In the genomic region with DNA sequence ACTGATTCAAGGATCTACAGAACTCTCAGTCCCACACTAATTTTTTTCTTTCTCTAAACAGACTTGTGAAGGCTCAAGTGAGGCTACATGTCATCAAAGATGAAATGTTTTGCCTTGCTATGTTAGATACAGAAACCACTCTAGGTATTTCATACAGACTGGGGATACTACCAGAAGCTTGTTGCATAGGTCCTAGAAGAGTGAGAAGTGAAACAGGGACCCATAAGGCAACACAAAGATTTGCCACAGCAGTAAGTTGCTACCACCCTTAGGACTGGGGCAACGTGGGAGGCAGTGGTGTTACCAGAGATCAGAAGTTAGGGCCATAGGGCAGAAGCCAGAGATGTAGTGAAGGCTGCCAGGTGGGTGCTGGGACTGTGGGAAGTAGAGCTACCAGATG, we compare ENCODE assay signal across 24 cellular contexts. TPM values are rescaled to one million over a fixed set of nuclear protein-coding genes. Genes with fewer than 3 reads are reported as not detected.
DNase-seq lines count a peak whose midpoint lies in the region; ATAC-seq and TF ChIP-seq lines count a peak whose summit lies in the region.
"Had no signal": no experiment of that assay in that cellular context is flagged by ENCODE, and none has a peak within 500 bp of the region (broad histone marks: within the 10 kb centered on the region; RNA-seq: fewer than 3 reads in every experiment).

No MANE protein-coding gene starts in this region.

- no peak overlapping the region for H3K4me3 Mint-ChIP-seq in activated T-cell treated with anti-CD3 and anti-CD28 coated beads, Interleukin-2, amount 50 U/mL, for 4 hours
- H3K4me3 Mint-ChIP-seq: CD4-positive, alpha-beta T cell; IgD-negative memory B cell had no signal

- ATAC-seq in GM18498 (IDR thresholded peaks at IDR 0.05; ENCODE audit: unreplicated experiment) (peak; percentile 58), GM18867 (IDR thresholded peaks at IDR 0.05; ENCODE audit: unreplicated experiment) (peak; percentile 71)
- no peak for ATAC-seq in activated T-cell treated with anti-CD3 and anti-CD28 coated beads, Interleukin-2, amount 50 U/mL, for 4 hours
- ATAC-seq: A549, HCT116, SK-N-SH treated with all-trans-retinoic acid at 6 μM for 48 hours had no signal

- DNase-seq in MV-4-11 (lab: John Stamatoyannopoulos, UW) (peak; percentile 46), choroid plexus epithelial cell (ENCODE audit: low read depth) (peak; percentile 1), cardiac septum (ENCODE audit: low spot score) (no peak), NOMO-1 (lab: John Stamatoyannopoulos, UW; ENCODE audit: unreplicated experiment in 2 of 2) (no peak)
- no peak for DNase-seq in activated T-cell treated with anti-CD3 and anti-CD28 coated beads, Interleukin-2, amount 50 U/mL, for 4 hours
- DNase-seq: AML-193; CD4-positive, alpha-beta T cell; DMS53; NCI-H1105; NCI-H1436 treated with DMSO at 0.1 percent for 48 hours; NCI-H187 treated with DMSO at 0.1 percent for 48 hours; NCI-H2107; NCI-H524 treated with DMSO at 0.1 percent for 48 hours; NCI-H774; NK-92 treated with Interleukin-12 subunit alpha and Interleukin-12 subunit beta, amount 100 ng/mL, for 24 hours; T-helper 2 cell had no signal

- H3K4me3 ChIP-seq in choroid plexus epithelial cell (ENCODE audit: low read depth, low read length) = no peak overlapping the region
- H3K4me3 ChIP-seq: A549; BLaER1 treated with 17β-estradiol and CSF1 and Interleukin-3, amounts not matched to agents 10 nM and 100 nM; SJCRH30 had no signal

- no peaks in the 10 kb centered on the region for H3K36me3 Mint-ChIP-seq in activated T-cell treated with anti-CD3 and anti-CD28 coated beads, Interleukin-2, amount 50 U/mL, for 4 hours (ENCODE audit: insufficient read depth)
- H3K36me3 Mint-ChIP-seq: IgD-negative memory B cell had no signal

- no peak for TF ChIP-seq CTCF in choroid plexus epithelial cell (conservative IDR thresholded peaks at IDR 0.05; ENCODE audit: low read depth, low read length)

- no peaks in the 10 kb centered on the region for H3K27me3 Mint-ChIP-seq in activated T-cell treated with anti-CD3 and anti-CD28 coated beads, Interleukin-2, amount 50 U/mL, for 4 hours (ENCODE audit: low read depth)
- H3K27me3 Mint-ChIP-seq: CD4-positive, alpha-beta T cell had no signal

- no peaks in the 10 kb centered on the region for H3K4me1 Mint-ChIP-seq in activated T-cell treated with anti-CD3 and anti-CD28 coated beads, Interleukin-2, amount 50 U/mL, for 4 hours (ENCODE audit: low read depth)
- H3K4me1 Mint-ChIP-seq: IgD-negative memory B cell had no signal

- H3K9me3 Mint-ChIP-seq in activated T-cell treated with anti-CD3 and anti-CD28 coated beads, Interleukin-2, amount 50 U/mL, for 4 hours = no peaks in the 10 kb centered on the region
- H3K9me3 Mint-ChIP-seq: CD4-positive, alpha-beta T cell; IgD-negative memory B cell had no signal

- intact Hi-C loops in cardiac septum (cut with DNase I) = loop anchor here (10.0 kb wide), 1 partner anchor 494 kb away; no protein-coding TSS in a partner anchor

RNA-seq across cellular contexts. Expression of a gene that starts 50.7 kb away (rescaled TPM):
- total RNA-seq in cardiac septum = 31.4 TPM
- 10 to 100 TPM; 57.6 to 72.0 (median 65.1) TPM for total RNA-seq in activated T-cell treated with anti-CD3 and anti-CD28 coated beads, Interleukin-2, amount 50 U/mL, for 4 hours

Comparison
In these comparisons a context has a peak if more than half of its experiments do, and no peak if none do; other contexts are left out.
1. ATAC-seq: peak in GM18498 (single experiment) and GM18867 (single experiment); none in activated T-cell treated with anti-CD3 and anti-CD28 coated beads, Interleukin-2, amount 50 U/mL, for 4 hours (0 of 2).
2. DNase-seq: peak in MV-4-11 (single experiment) and choroid plexus epithelial cell (single experiment); none in cardiac septum (single experiment), NOMO-1 (0 of 2) and activated T-cell treated with anti-CD3 and anti-CD28 coated beads, Interleukin-2, amount 50 U/mL, for 4 hours (single experiment).